15 cellular contexts compared by ENCODE assay signal in the genomic region with DNA sequence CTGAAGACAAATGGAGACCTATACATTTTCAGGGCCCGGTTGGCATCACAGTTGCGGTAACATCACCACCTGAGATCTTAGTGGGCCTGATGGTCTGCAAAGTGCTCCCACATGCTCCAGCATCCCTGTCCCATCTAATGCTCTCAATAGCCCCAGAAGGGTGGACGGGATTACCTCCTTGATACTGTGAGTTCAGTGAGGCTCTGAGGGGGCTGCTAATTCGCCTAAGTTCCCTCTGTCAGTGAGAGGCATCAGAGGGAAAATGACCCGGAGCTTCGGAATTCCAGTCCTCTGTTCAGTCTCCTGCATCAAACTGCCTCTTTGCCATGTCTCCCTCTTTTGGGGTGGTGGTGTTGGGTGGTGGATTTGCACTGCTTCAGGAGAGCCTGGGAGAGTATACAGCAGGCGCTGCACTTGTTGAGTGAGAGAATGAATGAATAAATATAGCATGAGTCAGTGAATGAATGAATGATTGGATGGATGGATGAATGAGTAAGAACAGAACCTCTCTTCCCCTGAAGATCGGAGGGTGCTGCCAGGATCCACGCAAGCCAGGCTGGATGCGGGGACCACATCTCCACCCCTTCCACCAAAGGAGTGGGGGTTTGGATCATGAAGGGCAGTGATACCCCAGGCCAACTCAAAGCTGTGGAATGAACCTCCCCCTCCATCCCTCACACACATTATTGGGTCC.
"Had no signal": no experiment of that assay in that cellular context is flagged by ENCODE, and none has a peak within 500 bp of the region (broad histone marks: within the 10 kb centered on the region; RNA-seq: fewer than 3 reads in every experiment).

No MANE protein-coding gene starts in this region.

- H3K4me3 Mint-ChIP-seq: central memory CD8-positive, alpha-beta T cell; dendritic cell treated with granulocyte-macrophage colony-stimulating factor and Interleukin-4, amounts not matched to agents 40 ng/mL and 50 ng/mL, for 4 days; naive thymus-derived CD8-positive, alpha-beta T cell; neural crest cell; stimulated activated naive B cell treated with anti-CD40 and anti-IgM and Interleukin-4, amounts not matched to agents 10 μg/mL and 1 μg/mL and 100 μg/mL, for 72 hours; stimulated activated naive CD8-positive, alpha-beta T cell treated with anti-CD3 and anti-CD28 coated beads, Interleukin-15, amount 100 ng/mL, for 72 hours had no signal

- H3K27ac Mint-ChIP-seq: dendritic cell treated with granulocyte-macrophage colony-stimulating factor and Interleukin-4, amounts not matched to agents 40 ng/mL and 50 ng/mL, for 4 days; naive thymus-derived CD8-positive, alpha-beta T cell; stimulated activated naive B cell treated with anti-CD40 and anti-IgM and Interleukin-4, amounts not matched to agents 10 μg/mL and 1 μg/mL and 100 μg/mL, for 72 hours; stimulated activated naive CD8-positive, alpha-beta T cell treated with anti-CD3 and anti-CD28 coated beads, Interleukin-15, amount 100 ng/mL, for 72 hours had no signal

- H3K9me3 Mint-ChIP-seq: central memory CD8-positive, alpha-beta T cell; dendritic cell treated with granulocyte-macrophage colony-stimulating factor and Interleukin-4, amounts not matched to agents 40 ng/mL and 50 ng/mL, for 4 days; naive thymus-derived CD8-positive, alpha-beta T cell; neural crest cell; stimulated activated naive B cell treated with anti-CD40 and anti-IgM and Interleukin-4, amounts not matched to agents 10 μg/mL and 1 μg/mL and 100 μg/mL, for 72 hours; stimulated activated naive CD8-positive, alpha-beta T cell treated with anti-CD3 and anti-CD28 coated beads, Interleukin-15, amount 100 ng/mL, for 72 hours had no signal

- H3K9me3 ChIP-seq: psoas muscle, sigmoid colon had no signal

- H3K27ac ChIP-seq: psoas muscle, sigmoid colon, skin epidermis had no signal

- H3K36me3 Mint-ChIP-seq: naive thymus-derived CD8-positive, alpha-beta T cell; stimulated activated naive B cell treated with anti-CD40 and anti-IgM and Interleukin-4, amounts not matched to agents 10 μg/mL and 1 μg/mL and 100 μg/mL, for 72 hours had no signal

- H3K36me3 ChIP-seq: sigmoid colon had no signal

- ATAC-seq: left lobe of liver; naive thymus-derived CD8-positive, alpha-beta T cell; psoas muscle; stimulated activated naive B cell treated with anti-CD40 and anti-IgM and Interleukin-4, amounts not matched to agents 10 μg/mL and 1 μg/mL and 100 μg/mL, for 72 hours; stimulated activated naive CD8-positive, alpha-beta T cell treated with anti-CD3 and anti-CD28 coated beads, Interleukin-15, amount 100 ng/mL, for 72 hours had no signal

- H3K4me3 ChIP-seq: psoas muscle, sigmoid colon, skin epidermis had no signal

- H3K27me3 Mint-ChIP-seq: central memory CD8-positive, alpha-beta T cell had no signal

- DNase-seq: effector CD4-positive, alpha-beta T cell; mammary epithelial cell; naive thymus-derived CD8-positive, alpha-beta T cell; occipital lobe; psoas muscle; sigmoid colon; stimulated activated CD4-positive, alpha-beta T cell treated with anti-CD3 and anti-CD28 coated beads, Interleukin-2, amount 100 ng/mL, for 24 hours; stimulated activated CD4-positive, alpha-beta T cell treated with anti-CD3 and anti-CD28 coated beads, Interleukin-4, amount 100 ng/mL, for 4 hours; stimulated activated naive B cell treated with anti-CD40 and anti-IgM and Interleukin-4, amounts not matched to agents 10 μg/mL and 1 μg/mL and 100 μg/mL, for 72 hours; stimulated activated naive CD8-positive, alpha-beta T cell treated with anti-CD3 and anti-CD28 coated beads, Interleukin-15, amount 100 ng/mL, for 72 hours had no signal

- H3K4me1 Mint-ChIP-seq: central memory CD8-positive, alpha-beta T cell; neural crest cell; stimulated activated naive B cell treated with anti-CD40 and anti-IgM and Interleukin-4, amounts not matched to agents 10 μg/mL and 1 μg/mL and 100 μg/mL, for 72 hours; stimulated activated naive CD8-positive, alpha-beta T cell treated with anti-CD3 and anti-CD28 coated beads, Interleukin-15, amount 100 ng/mL, for 72 hours had no signal

- H3K4me1 ChIP-seq: psoas muscle, sigmoid colon had no signal

- H3K27me3 ChIP-seq: sigmoid colon had no signal
